In genomic region chr2:215874418-215874817, GRCh38 we compare ENCODE assay signal across 20 cellular contexts.
"Had no signal": no experiment of that assay in that cellular context is flagged by ENCODE, and none has a peak within 500 bp of the region (broad histone marks: within the 10 kb centered on the region; RNA-seq: fewer than 3 reads in every experiment).

No MANE protein-coding gene starts in this region.

- H3K27me3 ChIP-seq: right atrium auricular region, transverse colon, vagina had no signal

- ATAC-seq: activated CD8-positive, alpha-beta T cell treated with anti-CD3 and anti-CD28 coated beads, Interleukin-2, amount 10 ng/mL, durations not matched to agents 7 days and 5 days; effector memory CD8-positive, alpha-beta T cell; left ventricle myocardium superior; natural killer cell treated with Interleukin-12 subunit alpha and Interleukin-12 subunit beta and Interleukin-15 and Interleukin-18, amount 100 ng/mL, for 72 hours had no signal

- H3K36me3 Mint-ChIP-seq: activated naive CD8-positive, alpha-beta T cell treated with anti-CD3 and anti-CD28 coated beads, Interleukin-2, amount 10 ng/mL, durations not matched to agents 7 days and 5 days; natural killer cell treated with Interleukin-12 subunit alpha and Interleukin-12 subunit beta and Interleukin-15 and Interleukin-18, amount 100 ng/mL, for 72 hours had no signal

- H3K36me3 ChIP-seq: right atrium auricular region, transverse colon, vagina had no signal

- H3K27ac Mint-ChIP-seq: activated CD8-positive, alpha-beta T cell treated with anti-CD3 and anti-CD28 coated beads, Interleukin-2, amount 10 ng/mL, durations not matched to agents 7 days and 5 days; activated naive CD8-positive, alpha-beta T cell treated with anti-CD3 and anti-CD28 coated beads, Interleukin-2, amount 10 ng/mL, durations not matched to agents 7 days and 5 days; effector memory CD8-positive, alpha-beta T cell; natural killer cell treated with Interleukin-12 subunit alpha and Interleukin-12 subunit beta and Interleukin-15 and Interleukin-18, amount 100 ng/mL, for 72 hours had no signal

- H3K9me3 Mint-ChIP-seq: effector memory CD8-positive, alpha-beta T cell; natural killer cell treated with Interleukin-12 subunit alpha and Interleukin-12 subunit beta and Interleukin-15 and Interleukin-18, amount 100 ng/mL, for 72 hours had no signal

- H3K4me1 ChIP-seq: right atrium auricular region, transverse colon, vagina had no signal

- DNase-seq: activated CD4-positive, alpha-beta T cell treated with anti-CD3 and anti-CD28 coated beads for 48 hours; activated CD8-positive, alpha-beta memory T cell treated with anti-CD3 and anti-CD28 coated beads, Interleukin-2, amount 50 U/mL, for 4 hours; activated CD8-positive, alpha-beta T cell treated with anti-CD3 and anti-CD28 coated beads, Interleukin-2, amount 10 ng/mL, durations not matched to agents 7 days and 5 days; activated naive CD8-positive, alpha-beta T cell treated with anti-CD3 and anti-CD28 coated beads, Interleukin-2, amount 10 ng/mL, durations not matched to agents 7 days and 5 days; anterior cingulate cortex; dermis blood vessel endothelial cell; effector memory CD8-positive, alpha-beta T cell; hippocampal formation; left ventricle myocardium superior; mesendoderm; posterior cingulate gyrus; small intestine; stimulated activated CD4-positive, alpha-beta T cell treated with anti-CD3 and anti-CD28 coated beads, Interleukin-4, amount 100 ng/mL, for 24 hours; stimulated activated naive CD4-positive, alpha-beta T cell treated with Interleukin-2 at 50 U/mL for 16 hours; T-helper 1 cell; transverse colon had no signal

- H3K4me3 ChIP-seq: right atrium auricular region, transverse colon, vagina had no signal

- H3K4me1 Mint-ChIP-seq: activated naive CD8-positive, alpha-beta T cell treated with anti-CD3 and anti-CD28 coated beads, Interleukin-2, amount 10 ng/mL, durations not matched to agents 7 days and 5 days had no signal

- H3K4me3 Mint-ChIP-seq: activated CD8-positive, alpha-beta T cell treated with anti-CD3 and anti-CD28 coated beads, Interleukin-2, amount 10 ng/mL, durations not matched to agents 7 days and 5 days; activated naive CD8-positive, alpha-beta T cell treated with anti-CD3 and anti-CD28 coated beads, Interleukin-2, amount 10 ng/mL, durations not matched to agents 7 days and 5 days; effector memory CD8-positive, alpha-beta T cell; natural killer cell treated with Interleukin-12 subunit alpha and Interleukin-12 subunit beta and Interleukin-15 and Interleukin-18, amount 100 ng/mL, for 72 hours had no signal

- FAIRE-seq: small intestine had no signal

- H3K9me3 ChIP-seq: transverse colon, vagina had no signal

- H3K27ac ChIP-seq: right atrium auricular region, transverse colon, vagina, VCaP had no signal
